ENCODE assay signal across 8 cellular contexts in genomic region chr16:30527635-30528178, GRCh38. TPM values are rescaled to one million over a fixed set of nuclear protein-coding genes. Genes with fewer than 3 reads are reported as not detected.
DNase-seq lines count a peak whose midpoint lies in the region; ATAC-seq and TF ChIP-seq lines count a peak whose summit lies in the region.

No MANE protein-coding gene starts in this region.

- intact Hi-C loops in PC-3 (cut with micrococcal nuclease): loop anchor here (10.0 kb wide), 2 partner anchors 83 to 107 kb away; partner anchors contain the start of gene SEPHS2

- POLR2A ChIA-PET in PC-3 (lab: Charles Lee; ENCODE audit: unreplicated experiment): interaction anchor here (1.1 kb wide), 1 partner anchor 98 kb away, joined by 5 read pairs; the partner anchor contains the start of gene DCTPP1

- H3K36me3 ChIP-seq in PC-3 (ENCODE audit: low read depth, low read length) (no peaks in the 10 kb centered on the region), duodenal mucosa (ENCODE audit: control insufficient read depth in 1 of 2, insufficient read depth in 2 of 2, low read length in 2 of 2) (peaks cover 0 to 25% of the 10 kb centered on the region in 2 donors)

- peak overlapping the region; percentile 79 to 91 for H3K27ac Mint-ChIP-seq in natural killer cell treated with Interleukin-12 subunit alpha and Interleukin-12 subunit beta and Interleukin-15 and Interleukin-18, amount 100 ng/mL, for 72 hours

- peaks cover 8% of the 10 kb centered on the region for H3K79me2 ChIP-seq in PC-3 (ENCODE audit: low read length)

- H2AFZ ChIP-seq in PC-3 (ENCODE audit: low read length): peak overlapping the region; percentile 87

- H3K9ac ChIP-seq in PC-3 (ENCODE audit: low read length) (peak overlapping the region; percentile 43), duodenal mucosa (ENCODE audit: low read depth in 1 of 2, low read length in 2 of 2) (peak overlapping the region; percentile 58 to 60)

- TF ChIP-seq CTCF in AG09309 (IDR thresholded peaks at IDR 0.05; ENCODE audit: control insufficient read depth, insufficient read depth, low read depth, low read length, missing control alignments) (no peak), PC-3 (conservative IDR thresholded peaks at IDR 0.05; ENCODE audit: low read depth, low read length) (no peak)

- H3K4me3 ChIP-seq in AG09309 (ENCODE audit: control insufficient read depth, low read depth, low read length) (peak overlapping the region; percentile 15; the same call in 1 of the 2 replicates), PC-3 (ENCODE audit: low read length) (peak overlapping the region; percentile 89; the same call in 1 of the 2 replicates), duodenal mucosa (ENCODE audit: low read depth in 1 of 2, low read length in 2 of 2) (peak overlapping the region; percentile 62 to 73)

- no peak; the same call in 1 of the 2 replicates for ATAC-seq in PC-3
- ATAC-seq in natural killer cell treated with Interleukin-12 subunit alpha and Interleukin-12 subunit beta and Interleukin-15 and Interleukin-18, amount 100 ng/mL, for 72 hours: no peak
- ATAC-seq in HG03095 (IDR thresholded peaks at IDR 0.05; ENCODE audit: unreplicated experiment): no peak

- no peaks in the 10 kb centered on the region for H4K20me1 ChIP-seq in PC-3 (ENCODE audit: low read length)

- H3K4me1 ChIP-seq in PC-3 (ENCODE audit: insufficient read depth, low read length): peaks cover 7% of the 10 kb centered on the region
- H3K4me1 ChIP-seq in duodenal mucosa (ENCODE audit: control insufficient read depth in 1 of 2, insufficient read depth in 2 of 2, low read length in 2 of 2): peaks cover 16 to 38% of the 10 kb centered on the region in 2 donors

- no peaks in the 10 kb centered on the region for H3F3A ChIP-seq in PC-3 (ENCODE audit: low read length, unreplicated experiment)

- H3K27ac ChIP-seq in PC-3 (ENCODE audit: low read length): peak overlapping the region; percentile 60
- peak overlapping the region; percentile 73 for H3K27ac ChIP-seq in duodenal mucosa (ENCODE audit: low read depth, low read length)

- no peaks in the 10 kb centered on the region for H3K36me3 Mint-ChIP-seq in natural killer cell treated with Interleukin-12 subunit alpha and Interleukin-12 subunit beta and Interleukin-15 and Interleukin-18, amount 100 ng/mL, for 72 hours

- no peaks in the 10 kb centered on the region for H3K9me2 ChIP-seq in PC-3 (replicated peaks; ENCODE audit: low read length)

- H3K4me3 Mint-ChIP-seq in natural killer cell treated with Interleukin-12 subunit alpha and Interleukin-12 subunit beta and Interleukin-15 and Interleukin-18, amount 100 ng/mL, for 72 hours: peak overlapping the region; percentile 81

- CTCF ChIA-PET in PC-3 (lab: Charles Lee): interaction anchor here (1.2 kb wide), 1 partner anchor 88 kb away, joined by 4 read pairs; no protein-coding TSS in a partner anchor

- no peaks in the 10 kb centered on the region for H3K27me3 Mint-ChIP-seq in natural killer cell treated with Interleukin-12 subunit alpha and Interleukin-12 subunit beta and Interleukin-15 and Interleukin-18, amount 100 ng/mL, for 72 hours

- DNase-seq in AG09309 (ENCODE audit: low read depth): no peak
- peak; percentile 55 for DNase-seq in GM19240 (ENCODE audit: insufficient read length, low spot score)
- DNase-seq in PC-3: peak; percentile 28
- DNase-seq in natural killer cell treated with Interleukin-12 subunit alpha and Interleukin-12 subunit beta and Interleukin-15 and Interleukin-18, amount 100 ng/mL, for 72 hours (ENCODE audit: low spot score): no peak
- DNase-seq in NCI-H446 treated with DMSO at 0.1 percent for 48 hours (lab: John Stamatoyannopoulos, UW): no peak
- DNase-seq in NCI-H1694 (lab: John Stamatoyannopoulos, UW): no peak

- H3K4me1 Mint-ChIP-seq in natural killer cell treated with Interleukin-12 subunit alpha and Interleukin-12 subunit beta and Interleukin-15 and Interleukin-18, amount 100 ng/mL, for 72 hours (ENCODE audit: low read depth in 2 of 2): peaks cover 14 to 31% of the 10 kb centered on the region in 2 donors

- H3K27me3 ChIP-seq in PC-3 (ENCODE audit: low read length): no peaks in the 10 kb centered on the region
- H3K27me3 ChIP-seq in duodenal mucosa (ENCODE audit: control insufficient read depth in 1 of 2, insufficient read depth in 2 of 2, low read length in 2 of 2): no peaks in the 10 kb centered on the region

- peak overlapping the region; percentile 95 for H3K4me2 ChIP-seq in PC-3 (ENCODE audit: low read length)

- H3K9me3 Mint-ChIP-seq in natural killer cell treated with Interleukin-12 subunit alpha and Interleukin-12 subunit beta and Interleukin-15 and Interleukin-18, amount 100 ng/mL, for 72 hours: no peaks in the 10 kb centered on the region

- no peaks in the 10 kb centered on the region for H3K9me3 ChIP-seq in PC-3 (ENCODE audit: low read length)
- no peaks in the 10 kb centered on the region for H3K9me3 ChIP-seq in duodenal mucosa (ENCODE audit: control insufficient read depth in 1 of 2, low read length in 2 of 2)

- TSS peak; percentile 87 for BruUV-seq in PC-3 (replicated peaks; lab: Mats Ljungman, UMichigan)

RNA-seq across cellular contexts. Expression of gene ZNF768, which starts 1.3 kb away (rescaled TPM):
- total RNA-seq in PC-3 (2014; rRNA removed): 31.2 and 46.7 TPM in 2 replicates
- 10 to 100 TPM; 10.4 to 11.8 TPM for total RNA-seq in natural killer cell treated with Interleukin-12 subunit alpha and Interleukin-12 subunit beta and Interleukin-15 and Interleukin-18, amount 100 ng/mL, for 72 hours

RNA-seq across cellular contexts. Expression of gene ZNF747, which starts 7.0 kb away (rescaled TPM):
- 7.9 and 8.9 TPM in 2 replicates for total RNA-seq in PC-3 (2014; rRNA removed)
- 10 to 100 TPM in 1 of 2 donors, 1 to 10 TPM in 1; 8.7 to 10.3 TPM for total RNA-seq in natural killer cell treated with Interleukin-12 subunit alpha and Interleukin-12 subunit beta and Interleukin-15 and Interleukin-18, amount 100 ng/mL, for 72 hours

RNA-seq across cellular contexts. Expression of gene ZNF764, which starts 30.5 kb away (rescaled TPM):
- total RNA-seq in PC-3 (2014; rRNA removed): 8.1 and 12.8 TPM in 2 replicates
- 10 to 100 TPM; 14.9 to 22.9 TPM for total RNA-seq in natural killer cell treated with Interleukin-12 subunit alpha and Interleukin-12 subunit beta and Interleukin-15 and Interleukin-18, amount 100 ng/mL, for 72 hours

RNA-seq across cellular contexts. Expression of gene ZNF688, which starts 43.8 kb away (rescaled TPM):
- total RNA-seq in PC-3 (2014; rRNA removed): 5.5 and 14.3 TPM in 2 replicates
- 1 to 10 TPM; 8.3 to 8.9 TPM for total RNA-seq in natural killer cell treated with Interleukin-12 subunit alpha and Interleukin-12 subunit beta and Interleukin-15 and Interleukin-18, amount 100 ng/mL, for 72 hours

RNA-seq across cellular contexts. Expression of gene ITGAL, which starts 55.2 kb away (rescaled TPM):
- total RNA-seq in PC-3 (2014; rRNA removed): not detected in 2 replicates
- total RNA-seq in natural killer cell treated with Interleukin-12 subunit alpha and Interleukin-12 subunit beta and Interleukin-15 and Interleukin-18, amount 100 ng/mL, for 72 hours: 100 to 1,000 TPM; 648 to 717 TPM

Comparison
In these comparisons a context has a peak if more than half of its experiments do, and no peak if none do; other contexts are left out.
1. DNase-seq: peak in GM19240 (single experiment) and PC-3 (single experiment); none in AG09309 (single experiment), natural killer cell treated with Interleukin-12 subunit alpha and Interleukin-12 subunit beta and Interleukin-15 and Interleukin-18, amount 100 ng/mL, for 72 hours (single experiment), NCI-H446 treated with DMSO at 0.1 percent for 48 hours (single experiment) and NCI-H1694 (single experiment).
2. H3K4me3 ChIP-seq: peak in every context shown above with its lines; median percentile 89 in PC-3; 68 in duodenal mucosa; 15 in AG09309.